8 cellular contexts compared by ENCODE assay signal in genomic region chr22:37197451-37198289, GRCh38. TPM values are rescaled to one million over a fixed set of nuclear protein-coding genes. Genes with fewer than 3 reads are reported as not detected.
DNase-seq lines count a peak whose midpoint lies in the region; ATAC-seq and TF ChIP-seq lines count a peak whose summit lies in the region.

No MANE protein-coding gene starts in this region.

- H3K36me3 ChIP-seq in mesodermal cell (ENCODE audit: control insufficient read depth, insufficient read depth, low read length), result no peaks in the 10 kb centered on the region

- no peak for TF ChIP-seq CTCF in chondrocyte (IDR thresholded peaks at IDR 0.05)

- 73 to 77% methylated on average over 12 of the region's 12 CpGs for WGBS in mesodermal cell (ENCODE audit: insufficient coverage in 2 of 2), 2 experiments

- H3K4me3 Mint-ChIP-seq in chondrocyte (ENCODE audit: unreplicated experiment), result peak overlapping the region; percentile 80

- peaks cover 5% of the 10 kb centered on the region for H3K9me3 ChIP-seq in mesodermal cell (ENCODE audit: control insufficient read depth, low read length)

- H3K4me1 ChIP-seq in mesodermal cell (ENCODE audit: control insufficient read depth, insufficient read depth, low read length, poor library complexity, severe bottlenecking), result peaks cover 8% of the 10 kb centered on the region

- no peaks in the 10 kb centered on the region for H3K36me3 Mint-ChIP-seq in chondrocyte (ENCODE audit: low read depth)

- peak overlapping the region; percentile 92 for H3K27ac Mint-ChIP-seq in chondrocyte (ENCODE audit: unreplicated experiment)

- H3K9me3 Mint-ChIP-seq in chondrocyte (ENCODE audit: low read depth), result no peaks in the 10 kb centered on the region

- no peak for ATAC-seq in GM18519 (IDR thresholded peaks at IDR 0.05; ENCODE audit: low FRiP score, unreplicated experiment)
- ATAC-seq in HG03159 (IDR thresholded peaks at IDR 0.05; ENCODE audit: unreplicated experiment), result no peak

- peak overlapping the region; percentile 89 for H3K27ac ChIP-seq in mesodermal cell (ENCODE audit: low read depth, low read length, severe bottlenecking)

- peak overlapping the region; percentile 65 for H3K4me3 ChIP-seq in mesodermal cell (ENCODE audit: extremely low read depth, insufficient read depth, low read length, poor library complexity, severe bottlenecking)

- H3K27me3 Mint-ChIP-seq in chondrocyte (ENCODE audit: low read depth), result no peaks in the 10 kb centered on the region

- DNase-seq in EL (peak; percentile 76), NCI-H2196 treated with DMSO at 0.1 percent for 48 hours (lab: John Stamatoyannopoulos, UW; ENCODE audit: unreplicated experiment) (peak; percentile 51), chondrocyte (ENCODE audit: low spot score) (peak; percentile 59), COR-L47 (lab: John Stamatoyannopoulos, UW) (no peak), inferior parietal cortex (ENCODE audit: extremely low spot score) (no peak)

- peaks cover 17% of the 10 kb centered on the region for H3K4me1 Mint-ChIP-seq in chondrocyte (ENCODE audit: low read depth)

RNA-seq across cellular contexts. Expression of gene C1QTNF6, which starts 9.6 kb away (rescaled TPM):
- total RNA-seq in chondrocyte, result 11.3 to 27.7 TPM (median 14.6 TPM) in 3 replicates
- 42.1 TPM for polyA plus RNA-seq in mesodermal cell (2013, experiment 1 of 2)
- 36.7 TPM for polyA plus RNA-seq in mesodermal cell (2013, experiment 2 of 2)

RNA-seq across cellular contexts. Expression of gene SSTR3, which starts 14.6 kb away (rescaled TPM):
- not detected in 3 replicates for total RNA-seq in chondrocyte
- polyA plus RNA-seq in mesodermal cell (2013, experiment 1 of 2), result not detected
- 0.05 TPM for polyA plus RNA-seq in mesodermal cell (2013, experiment 2 of 2)

RNA-seq across cellular contexts. Expression of gene RAC2, which starts 46.4 kb away (rescaled TPM):
- total RNA-seq in chondrocyte, result 0.20 TPM in 1 of 3 replicates, not detected in the others
- polyA plus RNA-seq in mesodermal cell (2013, experiment 1 of 2), result 16.4 TPM
- polyA plus RNA-seq in mesodermal cell (2013, experiment 2 of 2), result 14.7 TPM

RNA-seq across cellular contexts. Expression of gene IL2RB, which starts 48.0 kb away (rescaled TPM):
- total RNA-seq in chondrocyte, result 0.37 TPM in 1 of 3 replicates, not detected in the others
- polyA plus RNA-seq in mesodermal cell (2013, experiment 1 of 2), result 7.9 TPM
- 7.4 TPM for polyA plus RNA-seq in mesodermal cell (2013, experiment 2 of 2)

Comparison
In these comparisons a context has a peak if more than half of its experiments do, and no peak if none do; other contexts are left out.
1. DNase-seq: peak in EL (single experiment), NCI-H2196 treated with DMSO at 0.1 percent for 48 hours (single experiment) and chondrocyte (single experiment); none in COR-L47 (single experiment) and inferior parietal cortex (single experiment).